1 cellular context compared by ENCODE assay signal in the genomic region with DNA sequence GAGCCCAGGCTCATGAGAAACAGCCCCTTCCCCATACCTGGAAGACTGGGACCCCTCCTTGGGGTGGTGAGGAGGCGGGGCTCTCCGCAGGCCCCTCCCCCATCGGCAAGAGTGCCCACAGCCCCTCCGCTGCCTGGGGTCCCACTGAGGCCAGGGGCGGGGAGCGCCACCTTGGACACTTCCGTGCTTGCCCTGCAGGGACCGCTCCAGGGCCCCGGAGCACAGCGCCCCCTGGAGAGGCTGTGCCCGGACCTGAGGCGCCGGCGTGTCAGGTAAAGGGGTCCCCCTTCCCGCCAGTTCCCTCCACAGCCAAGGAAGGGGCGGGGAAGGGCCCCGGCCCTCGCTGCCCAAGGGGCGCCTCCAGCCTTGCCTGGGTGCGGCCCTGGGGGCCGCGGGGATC.
TF ChIP-seq lines count a peak whose summit lies in the region.

No MANE protein-coding gene starts in this region.

TF ChIP-seq in K562, 482 proteins besides CTCF, POLR2A, EP300 and RAD21 (continued from another document):
- no peak for TF ChIP-seq E2F1 (CRISPR knock-in tag; IDR thresholded peaks at IDR 0.05)
TF ChIP-seq in K562: peak in this region for 4.
